ENCODE assay signal across 8 cellular contexts in genomic region chr4:80266267-80266901, GRCh38. TPM values are rescaled to one million over a fixed set of nuclear protein-coding genes. Genes with fewer than 3 reads are reported as not detected.
DNase-seq lines count a peak whose midpoint lies in the region; ATAC-seq and TF ChIP-seq lines count a peak whose summit lies in the region.

TSS of gene FGF5 (plus strand) at chr4:80266664. CDS start at chr4:80266825, 161 bp downstream.

- WGBS in iPS DF 6.9 (ENCODE audit: insufficient coverage, insufficient read length), result no CpG with 5 or more reads among the region's 50 CpGs

- intact Hi-C loops in gastrocnemius medialis (cut with DNase I; ENCODE audit: low total_unique reads), result no loop called here
- intact Hi-C loops in activated T-helper 2 cell treated with anti-CD3 and anti-CD28 coated beads, Interferon-gamma antibody, Interleukin-2, Interleukin-4, amounts not matched to agents 10 μg/mL and 5 μg/mL and 100 μg/mL, durations not matched to agents 14 hours and 24 hours and 36 hours (cut with micrococcal nuclease), result loop anchor here (2.0 to 10.0 kb wide), 2 partner anchors 64 to 768 kb away; partner anchors contain the start of gene BMP3

- H3K9me3 ChIP-seq in iPS DF 6.9 (ENCODE audit: control insufficient read depth, insufficient read depth, low read length), result no peaks in the 10 kb centered on the region
- H3K9me3 ChIP-seq in gastrocnemius medialis, result no peaks in the 10 kb centered on the region

- peaks cover 14% of the 10 kb centered on the region for H3K4me1 Mint-ChIP-seq in activated T-helper 2 cell treated with anti-CD3 and anti-CD28 coated beads, Interferon-gamma antibody, Interleukin-2, Interleukin-4, amounts not matched to agents 10 μg/mL and 5 μg/mL and 100 μg/mL, durations not matched to agents 14 hours and 24 hours and 36 hours (ENCODE audit: low read depth)

- peaks cover 83% of the 10 kb centered on the region for H3K27me3 ChIP-seq in iPS DF 6.9 (ENCODE audit: control insufficient read depth, insufficient read depth, low read length)
- peaks cover 56 to 64% (median 62%) of the 10 kb centered on the region in 3 donors for H3K27me3 ChIP-seq in gastrocnemius medialis

- H3K27ac ChIP-seq in iPS DF 6.9 (ENCODE audit: low read length), result no peak within 1 kb of the TSS
- H3K27ac ChIP-seq in gastrocnemius medialis, result no peak within 1 kb of the TSS

- ATAC-seq in GM19468 (IDR thresholded peaks at IDR 0.05; ENCODE audit: extremely low read depth, unreplicated experiment) (peak; percentile 36), gastrocnemius medialis (peak in 1 of 2 donors; percentile 30)

- H3K4me3 ChIP-seq in astrocyte of the cerebellum (ENCODE audit: low read depth, low read length), result peak within 1 kb of the TSS; percentile 72
- peak within 1 kb of the TSS; percentile 31; the same call in 1 of the 2 replicates for H3K4me3 ChIP-seq in iPS DF 6.9 (ENCODE audit: low read length)
- H3K4me3 ChIP-seq in gastrocnemius medialis, result peak within 1 kb of the TSS; percentile 44 to 61 (median 48)

- no peaks in the 10 kb centered on the region for H3K36me3 Mint-ChIP-seq in activated T-helper 2 cell treated with anti-CD3 and anti-CD28 coated beads, Interferon-gamma antibody, Interleukin-2, Interleukin-4, amounts not matched to agents 10 μg/mL and 5 μg/mL and 100 μg/mL, durations not matched to agents 14 hours and 24 hours and 36 hours (ENCODE audit: low read depth)

- no peaks in the 10 kb centered on the region for H3K36me3 ChIP-seq in iPS DF 6.9 (ENCODE audit: control insufficient read depth, insufficient read depth, low read length)
- no peaks in the 10 kb centered on the region for H3K36me3 ChIP-seq in gastrocnemius medialis

- DNase-seq in CD1c-positive myeloid dendritic cell (ENCODE audit: extremely low spot score) (peak; percentile 50), NCI-H2227 (lab: John Stamatoyannopoulos, UW; ENCODE audit: unreplicated experiment) (peak; percentile 44), astrocyte of the cerebellum (ENCODE audit: low read depth) (peak; percentile 62), iPS DF 6.9 (ENCODE audit: low read depth, low spot score) (no peak), gastrocnemius medialis (no peak), globus pallidus (ENCODE audit: low spot score) (no peak)
- no peak for DNase-seq in activated T-helper 2 cell treated with anti-CD3 and anti-CD28 coated beads, Interferon-gamma antibody, Interleukin-2, Interleukin-4, amounts not matched to agents 10 μg/mL and 5 μg/mL and 100 μg/mL, durations not matched to agents 14 hours and 24 hours and 36 hours (ENCODE audit: low spot score)

- TF ChIP-seq POLR2A in gastrocnemius medialis (IDR thresholded peaks at IDR 0.05), result no peak

- H3K4me1 ChIP-seq in iPS DF 6.9 (ENCODE audit: control insufficient read depth, insufficient read depth, low read length) (peaks cover 9% of the 10 kb centered on the region; the same call in 1 of the 2 replicates), gastrocnemius medialis (peaks cover 11 to 21% of the 10 kb centered on the region in 2 donors)

- H3K9me3 Mint-ChIP-seq in activated T-helper 2 cell treated with anti-CD3 and anti-CD28 coated beads, Interferon-gamma antibody, Interleukin-2, Interleukin-4, amounts not matched to agents 10 μg/mL and 5 μg/mL and 100 μg/mL, durations not matched to agents 14 hours and 24 hours and 36 hours, result no peaks in the 10 kb centered on the region

- in situ Hi-C loops in astrocyte of the cerebellum (cut with HindIII; ENCODE audit: low sequenced_read_pairs), result no loop called here
- in situ Hi-C loops in gastrocnemius medialis (cut with MboI; ENCODE audit: low sequenced_read_pairs in 4 of 4), result no loop called here

- TF ChIP-seq CTCF in astrocyte of the cerebellum (IDR thresholded peaks at IDR 0.05; ENCODE audit: low read depth, low read length, missing control alignments), result no peak
- no peak for TF ChIP-seq CTCF in gastrocnemius medialis (IDR thresholded peaks at IDR 0.05 in 4 of 5, conservative IDR thresholded peaks at IDR 0.05 in 1 of 5)

- H3K4me3 Mint-ChIP-seq in activated T-helper 2 cell treated with anti-CD3 and anti-CD28 coated beads, Interferon-gamma antibody, Interleukin-2, Interleukin-4, amounts not matched to agents 10 μg/mL and 5 μg/mL and 100 μg/mL, durations not matched to agents 14 hours and 24 hours and 36 hours (ENCODE audit: low read depth), result no peak within 1 kb of the TSS

- no peak within 1 kb of the TSS for H3K27ac Mint-ChIP-seq in activated T-helper 2 cell treated with anti-CD3 and anti-CD28 coated beads, Interferon-gamma antibody, Interleukin-2, Interleukin-4, amounts not matched to agents 10 μg/mL and 5 μg/mL and 100 μg/mL, durations not matched to agents 14 hours and 24 hours and 36 hours

- H3K27me3 Mint-ChIP-seq in activated T-helper 2 cell treated with anti-CD3 and anti-CD28 coated beads, Interferon-gamma antibody, Interleukin-2, Interleukin-4, amounts not matched to agents 10 μg/mL and 5 μg/mL and 100 μg/mL, durations not matched to agents 14 hours and 24 hours and 36 hours (ENCODE audit: low read depth), result peaks cover 82% of the 10 kb centered on the region

RNA-seq across cellular contexts. Expression of gene FGF5, which starts in this region (rescaled TPM):
- total RNA-seq in gastrocnemius medialis, result not detected
- 0.02 TPM in 1 of 2 replicates, not detected in the other for total RNA-seq in activated T-helper 2 cell treated with anti-CD3 and anti-CD28 coated beads, Interferon-gamma antibody, Interleukin-2, Interleukin-4, amounts not matched to agents 10 μg/mL and 5 μg/mL and 100 μg/mL, durations not matched to agents 14 hours and 24 hours and 36 hours

Comparison
In these comparisons a context has a peak if more than half of its experiments do, and no peak if none do; other contexts are left out.
1. DNase-seq: peak in CD1c-positive myeloid dendritic cell (single experiment), NCI-H2227 (single experiment) and astrocyte of the cerebellum (single experiment); none in iPS DF 6.9 (single experiment), gastrocnemius medialis (0 of 2), activated T-helper 2 cell treated with anti-CD3 and anti-CD28 coated beads, Interferon-gamma antibody, Interleukin-2, Interleukin-4, amounts not matched to agents 10 μg/mL and 5 μg/mL and 100 μg/mL, durations not matched to agents 14 hours and 24 hours and 36 hours (single experiment) and globus pallidus (single experiment).
2. Peak in every context shown above with its lines, with median percentiles within 50 percentile points of each other: H3K4me3 ChIP-seq.